Comparison of ENCODE assay signal across 10 cellular contexts in genomic region chr1:156675715-156676311, GRCh38. TPM values are rescaled to one million over a fixed set of nuclear protein-coding genes. Genes with fewer than 3 reads are reported as not detected.
A peak's percentile ranks its signal among the peaks of the same experiment; 100 is the strongest.
DNase-seq lines count a peak whose midpoint lies in the region; ATAC-seq and TF ChIP-seq lines count a peak whose summit lies in the region.
"Had no signal": no experiment of that assay in that cellular context is flagged by ENCODE, and none has a peak within 500 bp of the region (broad histone marks: within the 10 kb centered on the region; RNA-seq: fewer than 3 reads in every experiment).

No MANE protein-coding gene starts in this region.

- peaks cover 8% of the 10 kb centered on the region for H3K36me3 ChIP-seq in BJ (ENCODE audit: control insufficient read depth, insufficient read depth, low read length)

- H3K27me3 ChIP-seq in BJ (ENCODE audit: control insufficient read depth, insufficient read depth, low read length) = no peaks in the 10 kb centered on the region

- H3K9me3 Mint-ChIP-seq in osteocyte (ENCODE audit: unreplicated experiment) = no peaks in the 10 kb centered on the region
- H3K9me3 Mint-ChIP-seq: activated CD4-positive, alpha-beta memory T cell treated with anti-CD3 and anti-CD28 coated beads, Interleukin-2, amount 10 ng/mL, durations not matched to agents 7 days and 5 days had no signal

- peak overlapping the region; percentile 55 for H3K4me3 ChIP-seq in BJ (ENCODE audit: low read depth, low read length)

- CTCF ChIA-PET in BJ (lab: Yijun Ruan, JAX) = interaction anchor here (0.7 to 31.9 kb wide), 10 partner anchors 12 to 297 kb away, joined by 3 to 1556 read pairs (median 8); partner anchors contain the start of genes CRABP2, HAPLN2, ISG20L2 and METTL25B

- intact Hi-C loops in Right ventricle myocardium superior (cut with DNase I) = no loop called here

- H3K4me1 Mint-ChIP-seq in osteocyte (ENCODE audit: unreplicated experiment) = peaks cover 45% of the 10 kb centered on the region

- no peak for DNase-seq in BJ (ENCODE audit: low read depth)
- peak; percentile 17 for DNase-seq in SHP77 treated with DMSO at 0.1 percent for 48 hours (lab: John Stamatoyannopoulos, UW)
- no peak for DNase-seq in Right ventricle myocardium superior
- DNase-seq in osteocyte (ENCODE audit: extremely low spot score, unreplicated experiment) = no peak
- DNase-seq in KG1 (lab: John Stamatoyannopoulos, UW) = no peak
- no peak for DNase-seq in activated CD8-positive, alpha-beta memory T cell treated with anti-CD3 and anti-CD28 coated beads, Interleukin-2, amount 50 U/mL, for 48 hours
- DNase-seq in GM20000 (ENCODE audit: low spot score) = no peak
- DNase-seq in NCI-H1092 (lab: John Stamatoyannopoulos, UW) = no peak
- DNase-seq: activated CD4-positive, alpha-beta memory T cell treated with anti-CD3 and anti-CD28 coated beads, Interleukin-2, amount 10 ng/mL, durations not matched to agents 7 days and 5 days; NCI-H446 had no signal

- H3K27me3 Mint-ChIP-seq in osteocyte (ENCODE audit: unreplicated experiment) = peaks cover 17% of the 10 kb centered on the region

- H3K4me3 Mint-ChIP-seq in osteocyte (ENCODE audit: unreplicated experiment) = peak overlapping the region; percentile 63
- H3K4me3 Mint-ChIP-seq: activated CD4-positive, alpha-beta memory T cell treated with anti-CD3 and anti-CD28 coated beads, Interleukin-2, amount 10 ng/mL, durations not matched to agents 7 days and 5 days had no signal

- peaks cover 21% of the 10 kb centered on the region for H3K36me3 Mint-ChIP-seq in osteocyte (ENCODE audit: unreplicated experiment)

- POLR2A ChIA-PET in BJ (lab: Charles Lee) = interaction anchor here (0.5 to 1.4 kb wide), 6 partner anchors 13 to 99 kb away, joined by 3 to 9 read pairs (median 4); partner anchors contain the start of gene MRPL24

- ATAC-seq in Right ventricle myocardium superior (ENCODE audit: poor library complexity) = peak; percentile 11

- no peak for TF ChIP-seq CTCF in BJ (IDR thresholded peaks at IDR 0.05; ENCODE audit: insufficient read depth, low read depth, low read length)
- no peak for TF ChIP-seq CTCF in osteocyte (IDR thresholded peaks at IDR 0.05)
- TF ChIP-seq CTCF in GM20000 (IDR thresholded peaks at IDR 0.05; ENCODE audit: extremely low read depth, missing control alignments) = no peak

- H3K27ac Mint-ChIP-seq in osteocyte (ENCODE audit: unreplicated experiment) = peak overlapping the region; percentile 73
- H3K27ac Mint-ChIP-seq: activated CD4-positive, alpha-beta memory T cell treated with anti-CD3 and anti-CD28 coated beads, Interleukin-2, amount 10 ng/mL, durations not matched to agents 7 days and 5 days had no signal

RNA-seq across cellular contexts. Expression of gene NES, which starts 1.4 kb away (rescaled TPM):
- 15.0 and 17.5 TPM in 2 replicates for polyA plus RNA-seq in BJ (2011; rRNA removed)
- 18.6 and 21.1 TPM in 2 replicates for polyA minus RNA-seq in BJ (2011; rRNA and poly(A)+ RNA removed)
- total RNA-seq in Right ventricle myocardium superior (103 TPM), osteocyte (24.2 and 26.5 TPM in 2 replicates)
- total RNA-seq: activated CD4-positive, alpha-beta memory T cell treated with anti-CD3 and anti-CD28 coated beads, Interleukin-2, amount 10 ng/mL, durations not matched to agents 7 days and 5 days had no signal

RNA-seq across cellular contexts. Expression of gene CRABP2, which starts 29.6 kb away (rescaled TPM):
- 52.8 and 75.9 TPM in 2 replicates for polyA plus RNA-seq in BJ (2011; rRNA removed)
- polyA minus RNA-seq in BJ (2011; rRNA and poly(A)+ RNA removed) = 10.0 and 18.5 TPM in 2 replicates
- total RNA-seq in Right ventricle myocardium superior (0.59 TPM), osteocyte (144 and 146 TPM in 2 replicates)

RNA-seq across cellular contexts. Expression of gene BCAN, which starts 33.9 kb away (rescaled TPM):
- polyA plus RNA-seq in BJ (2011; rRNA removed) = 0.02 TPM in 1 of 2 replicates, not detected in the other
- polyA minus RNA-seq in BJ (2011; rRNA and poly(A)+ RNA removed) = not detected in 2 replicates
- total RNA-seq in Right ventricle myocardium superior (0.46 TPM), osteocyte (0.29 and 0.43 TPM in 2 replicates)
- total RNA-seq: activated CD4-positive, alpha-beta memory T cell treated with anti-CD3 and anti-CD28 coated beads, Interleukin-2, amount 10 ng/mL, durations not matched to agents 7 days and 5 days had no signal

RNA-seq across cellular contexts. Expression of gene METTL25B, which starts 52.5 kb away (rescaled TPM):
- polyA plus RNA-seq in BJ (2011; rRNA removed) = 9.5 and 14.6 TPM in 2 replicates
- 8.6 and 11.3 TPM in 2 replicates for polyA minus RNA-seq in BJ (2011; rRNA and poly(A)+ RNA removed)
- total RNA-seq in Right ventricle myocardium superior = 14.4 TPM
- total RNA-seq in osteocyte = 21.3 and 24.1 TPM in 2 replicates

RNA-seq across cellular contexts. Expression of gene ISG20L2, which starts 52.8 kb away (rescaled TPM):
- polyA plus RNA-seq in BJ (2011; rRNA removed) = 30.6 and 36.6 TPM in 2 replicates
- 13.3 and 22.1 TPM in 2 replicates for polyA minus RNA-seq in BJ (2011; rRNA and poly(A)+ RNA removed)
- 12.3 TPM for total RNA-seq in Right ventricle myocardium superior
- total RNA-seq in osteocyte = 33.0 and 37.7 TPM in 2 replicates

Comparison
In these comparisons a context has a peak if more than half of its experiments do, and no peak if none do; other contexts are left out.
1. RNA of gene CRABP2, which starts 29.6 kb away (total RNA-seq): 144 to 146 TPM in osteocyte; 0.59 TPM in Right ventricle myocardium superior (single experiment); every median in the first group is over 10 times any median in the second.